Comparison of ENCODE assay signal across 7 cellular contexts in the genomic region with DNA sequence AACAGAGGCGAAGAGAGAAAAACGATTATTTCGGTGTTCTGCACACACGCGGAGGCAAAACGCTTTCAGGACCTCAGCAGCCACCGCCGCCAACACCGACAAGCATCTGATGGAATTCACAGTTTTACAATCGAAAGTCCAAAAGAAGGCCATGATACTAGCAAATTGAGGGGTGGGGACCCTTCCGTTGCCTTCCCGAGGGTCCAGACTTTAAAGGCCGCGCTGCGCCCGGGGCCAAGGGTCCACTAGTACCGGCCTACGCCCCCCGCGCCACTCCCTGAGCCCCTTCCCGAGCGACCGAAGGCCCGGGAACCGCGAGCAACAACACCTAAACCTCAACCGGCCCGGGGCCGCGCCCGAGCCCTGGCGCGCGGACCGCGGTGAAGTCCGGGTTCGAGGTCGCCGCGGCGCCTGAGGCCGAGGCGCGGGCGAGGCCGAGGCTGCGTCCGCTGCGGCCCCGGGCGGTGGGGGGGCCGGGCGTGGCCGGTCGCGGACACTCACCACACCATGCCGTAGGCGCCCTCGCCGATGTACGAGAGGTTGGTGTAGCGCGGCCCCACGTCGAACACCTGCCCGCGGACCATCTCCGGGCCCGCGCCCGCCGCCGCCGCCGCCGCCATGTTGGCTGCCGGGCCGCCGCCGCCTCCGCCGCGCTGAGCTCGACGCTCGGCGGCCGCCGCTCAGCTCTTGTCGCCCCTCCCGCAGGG. TPM values are rescaled to one million over a fixed set of nuclear protein-coding genes. Genes with fewer than 3 reads are reported as not detected.
DNase-seq lines count a peak whose midpoint lies in the region; ATAC-seq and TF ChIP-seq lines count a peak whose summit lies in the region.

No MANE protein-coding gene starts in this region.

- H3K4me1 Mint-ChIP-seq in T-helper 1 cell treated with Interleukin-12 subunit alpha and Interleukin-12 subunit beta and Interleukin-4 antibody, amounts not matched to agents 30 μg/mL and 1 μg/mL, for 36 hours (ENCODE audit: low read depth), result peaks cover 36% of the 10 kb centered on the region
- H3K4me1 Mint-ChIP-seq in stimulated activated naive CD8-positive, alpha-beta T cell treated with anti-CD3 and anti-CD28 coated beads, Interleukin-15, Interleukin-2, amounts not matched to agents 100 ng/mL and 50 ng/mL, for 24 hours (ENCODE audit: low read depth), result peaks cover 57% of the 10 kb centered on the region

- H3K4me1 ChIP-seq in lower lobe of right lung, result peaks cover 42% of the 10 kb centered on the region

- H3K36me3 ChIP-seq in lower lobe of right lung, result no peaks in the 10 kb centered on the region

- no peaks in the 10 kb centered on the region for H3K9me3 Mint-ChIP-seq in T-helper 1 cell treated with Interleukin-12 subunit alpha and Interleukin-12 subunit beta and Interleukin-4 antibody, amounts not matched to agents 30 μg/mL and 1 μg/mL, for 36 hours
- H3K9me3 Mint-ChIP-seq in stimulated activated naive CD8-positive, alpha-beta T cell treated with anti-CD3 and anti-CD28 coated beads, Interleukin-15, Interleukin-2, amounts not matched to agents 100 ng/mL and 50 ng/mL, for 24 hours, result peaks cover 4% of the 10 kb centered on the region

- H3K4me3 ChIP-seq in choroid plexus epithelial cell (ENCODE audit: low read depth, low read length), result peak overlapping the region; percentile 85
- peak overlapping the region; percentile 75 for H3K4me3 ChIP-seq in lower lobe of right lung

- TF ChIP-seq CTCF in choroid plexus epithelial cell (conservative IDR thresholded peaks at IDR 0.05; ENCODE audit: low read depth, low read length) (no peak), lower lobe of right lung (IDR thresholded peaks at IDR 0.05) (no peak)

- no peaks in the 10 kb centered on the region for H3K9me3 ChIP-seq in lower lobe of right lung

- peak; percentile 7 for ATAC-seq in GM18858 (IDR thresholded peaks at IDR 0.05; ENCODE audit: unreplicated experiment)
- peak; percentile 9 for ATAC-seq in HG03060 (IDR thresholded peaks at IDR 0.05; ENCODE audit: low read depth, unreplicated experiment)
- ATAC-seq in lower lobe of right lung, result peak; percentile 50 to 51

- no peaks in the 10 kb centered on the region for H3K27me3 ChIP-seq in lower lobe of right lung (ENCODE audit: low read depth)

- H3K27ac ChIP-seq in lower lobe of right lung, result peak overlapping the region; percentile 93

- peaks cover 19% of the 10 kb centered on the region for H3K36me3 Mint-ChIP-seq in T-helper 1 cell treated with Interleukin-12 subunit alpha and Interleukin-12 subunit beta and Interleukin-4 antibody, amounts not matched to agents 30 μg/mL and 1 μg/mL, for 36 hours (ENCODE audit: low read depth)
- H3K36me3 Mint-ChIP-seq in stimulated activated naive CD8-positive, alpha-beta T cell treated with anti-CD3 and anti-CD28 coated beads, Interleukin-15, Interleukin-2, amounts not matched to agents 100 ng/mL and 50 ng/mL, for 24 hours (ENCODE audit: low read depth), result peaks cover 17% of the 10 kb centered on the region

- peaks cover 24% of the 10 kb centered on the region for H3K27me3 Mint-ChIP-seq in T-helper 1 cell treated with Interleukin-12 subunit alpha and Interleukin-12 subunit beta and Interleukin-4 antibody, amounts not matched to agents 30 μg/mL and 1 μg/mL, for 36 hours (ENCODE audit: low read depth)
- H3K27me3 Mint-ChIP-seq in stimulated activated naive CD8-positive, alpha-beta T cell treated with anti-CD3 and anti-CD28 coated beads, Interleukin-15, Interleukin-2, amounts not matched to agents 100 ng/mL and 50 ng/mL, for 24 hours, result no peaks in the 10 kb centered on the region

- peak; percentile 20 for DNase-seq in choroid plexus epithelial cell (ENCODE audit: low read depth)
- peak; percentile 54 for DNase-seq in lower lobe of right lung
- no peak for DNase-seq in islet precursor cell

- peak overlapping the region; percentile 95 for H3K4me3 Mint-ChIP-seq in T-helper 1 cell treated with Interleukin-12 subunit alpha and Interleukin-12 subunit beta and Interleukin-4 antibody, amounts not matched to agents 30 μg/mL and 1 μg/mL, for 36 hours
- H3K4me3 Mint-ChIP-seq in stimulated activated naive CD8-positive, alpha-beta T cell treated with anti-CD3 and anti-CD28 coated beads, Interleukin-15, Interleukin-2, amounts not matched to agents 100 ng/mL and 50 ng/mL, for 24 hours, result peak overlapping the region; percentile 95

- peak overlapping the region; percentile 85 for H3K27ac Mint-ChIP-seq in T-helper 1 cell treated with Interleukin-12 subunit alpha and Interleukin-12 subunit beta and Interleukin-4 antibody, amounts not matched to agents 30 μg/mL and 1 μg/mL, for 36 hours
- H3K27ac Mint-ChIP-seq in stimulated activated naive CD8-positive, alpha-beta T cell treated with anti-CD3 and anti-CD28 coated beads, Interleukin-15, Interleukin-2, amounts not matched to agents 100 ng/mL and 50 ng/mL, for 24 hours, result peak overlapping the region; percentile 91

- intact Hi-C loops in lower lobe of right lung (cut with DNase I), result no loop called here

RNA-seq across cellular contexts. Expression of a gene that starts 0.5 kb away (rescaled TPM):
- 146 TPM for total RNA-seq in lower lobe of right lung
